Comparison of ENCODE assay signal across 7 cellular contexts in genomic region chr18:80208620-80209019, GRCh38. TPM values are rescaled to one million over a fixed set of nuclear protein-coding genes. Genes with fewer than 3 reads are reported as not detected.
"Had no signal": no experiment of that assay in that cellular context is flagged by ENCODE, and none has a peak within 500 bp of the region (broad histone marks: within the 10 kb centered on the region; RNA-seq: fewer than 3 reads in every experiment).

No MANE protein-coding gene starts in this region.

- H3K4me3 Mint-ChIP-seq: GM23338, H9, IgD-negative memory B cell had no signal

- ATAC-seq: GM23338 had no signal

- H3K4me3 ChIP-seq: GM23338 had no signal

- H3K27ac Mint-ChIP-seq: GM23338, H9, IgD-negative memory B cell had no signal

- H3K36me3 Mint-ChIP-seq: IgD-negative memory B cell had no signal

- H2AFZ ChIP-seq: GM23338 had no signal

- H3K9me3 Mint-ChIP-seq: GM23338, H9 had no signal

- FAIRE-seq: H1, H54, HTR-8/SVneo had no signal

- DNase-seq: H9, HCEC 1CT had no signal

- H3K4me2 ChIP-seq: GM23338 had no signal

RNA-seq across cellular contexts. Expression of gene PARD6G, which starts 38.7 kb away (rescaled TPM):
- polyA plus RNA-seq: IgD-negative memory B cell had no signal
